Comparison of ENCODE assay signal across 8 cellular contexts in the genomic region with DNA sequence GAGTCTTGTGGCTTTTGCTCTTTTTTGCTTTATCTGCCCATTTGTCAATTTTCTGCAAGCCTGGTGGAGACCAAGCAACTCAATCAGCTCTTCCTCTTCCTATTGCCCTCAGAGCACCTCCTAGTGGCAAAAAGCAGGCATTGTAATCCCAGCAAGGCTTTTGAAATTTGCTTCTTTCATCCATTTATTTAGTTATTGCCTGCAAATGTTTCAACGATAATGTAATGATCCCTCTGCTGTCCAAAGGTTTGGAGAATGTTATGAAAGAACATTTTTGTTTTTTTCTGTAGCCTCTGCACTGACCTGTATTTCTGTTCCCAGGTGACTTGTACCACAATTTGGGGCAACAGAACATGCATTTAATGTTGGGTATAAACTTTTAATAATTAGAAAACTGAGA.
DNase-seq lines count a peak whose midpoint lies in the region; ATAC-seq and TF ChIP-seq lines count a peak whose summit lies in the region.

No MANE protein-coding gene starts in this region.

- peaks cover 8% of the 10 kb centered on the region for H3K27me3 ChIP-seq in osteoblast (ENCODE audit: insufficient read depth, low read length)

- H3K27ac ChIP-seq in osteoblast (ENCODE audit: low read depth, low read length), result no peak overlapping the region

- no peaks in the 10 kb centered on the region for H3K4me1 ChIP-seq in osteoblast (ENCODE audit: insufficient read depth, low read length)

- TF ChIP-seq CTCF in cardiac fibroblast (IDR thresholded peaks at IDR 0.05; ENCODE audit: low read depth, low read length) (peak; percentile 87), osteoblast (IDR thresholded peaks at IDR 0.05; ENCODE audit: extremely low read depth, low read depth, low read length) (peak; percentile 79)

- ATAC-seq in GM19455 (IDR thresholded peaks at IDR 0.05; ENCODE audit: unreplicated experiment), result peak; percentile 71
- no peak for ATAC-seq in GM21528 (IDR thresholded peaks at IDR 0.05; ENCODE audit: low FRiP score, unreplicated experiment)

- H3K4me2 ChIP-seq in osteoblast (ENCODE audit: insufficient read depth, low read length), result no peak overlapping the region

- no peaks in the 10 kb centered on the region for H3K79me2 ChIP-seq in osteoblast (ENCODE audit: insufficient read depth, low read length)

- no peak overlapping the region for H3K4me3 ChIP-seq in cardiac fibroblast (replicated peaks in 1 of 2; ENCODE audit: low read depth in 2 of 2, low read length in 2 of 2)
- H3K4me3 ChIP-seq in osteoblast (ENCODE audit: insufficient read depth, low read length), result no peak overlapping the region

- DNase-seq in NCI-H2107 treated with DMSO at 0.1 percent for 48 hours (lab: John Stamatoyannopoulos, UW; ENCODE audit: unreplicated experiment), result peak; percentile 20
- DNase-seq in NCI-H2107 (lab: John Stamatoyannopoulos, UW), result no peak
- peak; percentile 58 for DNase-seq in NCI-H1694 treated with DMSO at 0.1 percent for 48 hours (lab: John Stamatoyannopoulos, UW)
- DNase-seq in cardiac fibroblast (ENCODE audit: low read depth in 2 of 2), result peak; percentile 55 to 63
- no peak for DNase-seq in osteoblast (ENCODE audit: insufficient read length, low spot score, missing footprints)
- no peak for DNase-seq in activated effector memory CD4-positive, alpha-beta T cell treated with Interleukin-2 at 50 U/mL for 16 hours

- H2AFZ ChIP-seq in osteoblast (ENCODE audit: low read length), result no peak overlapping the region

- no peaks in the 10 kb centered on the region for H4K20me1 ChIP-seq in osteoblast (ENCODE audit: insufficient read depth, low read length)

- no peaks in the 10 kb centered on the region for H3K9me3 ChIP-seq in osteoblast (ENCODE audit: low read depth, low read length)

- H3K36me3 ChIP-seq in osteoblast (ENCODE audit: insufficient read depth, low read length), result no peaks in the 10 kb centered on the region

Comparison
In these comparisons a context has a peak if more than half of its experiments do, and no peak if none do; other contexts are left out.
1. DNase-seq: peak in NCI-H2107 treated with DMSO at 0.1 percent for 48 hours (single experiment), NCI-H1694 treated with DMSO at 0.1 percent for 48 hours (single experiment) and cardiac fibroblast (2 of 2); none in NCI-H2107 (single experiment), osteoblast (single experiment) and activated effector memory CD4-positive, alpha-beta T cell treated with Interleukin-2 at 50 U/mL for 16 hours (single experiment).